In the genomic region with DNA sequence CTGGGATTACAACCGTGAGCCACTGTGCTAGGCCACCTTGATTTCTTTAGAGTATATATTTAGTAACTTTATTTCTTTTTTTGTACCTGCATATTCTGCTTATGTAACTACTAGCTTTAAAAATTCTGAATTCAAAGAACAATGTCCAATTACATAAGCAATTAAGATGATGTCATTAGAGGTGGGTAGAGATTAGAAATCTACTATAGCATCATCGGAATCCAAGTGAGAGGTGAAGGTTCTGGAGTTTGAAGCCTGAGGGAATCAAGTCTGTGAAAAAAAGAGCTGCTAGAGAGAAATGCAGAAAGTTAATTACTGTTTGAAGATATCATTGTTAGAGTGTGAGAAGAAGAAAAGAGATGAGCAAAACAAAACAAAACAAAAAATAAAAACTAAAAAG, we compare ENCODE assay signal across 8 cellular contexts.
"Had no signal": no experiment of that assay in that cellular context is flagged by ENCODE, and none has a peak within 500 bp of the region (broad histone marks: within the 10 kb centered on the region; RNA-seq: fewer than 3 reads in every experiment).

No MANE protein-coding gene starts in this region.

- FAIRE-seq: HTR-8/SVneo had no signal

- H3K9me3 ChIP-seq: HAP-1 had no signal

- H3K27ac ChIP-seq: GM23248, KMS-11 had no signal

- H3K36me3 ChIP-seq: HAP-1 had no signal

- H3K4me3 ChIP-seq: GM23248, HAP-1 had no signal

- DNase-seq: GM23248, GOT3, H7, KBM-7 had no signal

- H3K4me2 ChIP-seq: KMS-11 had no signal

- H3K9ac ChIP-seq: GM23248, KMS-11 had no signal

- H2AFZ ChIP-seq: GM23248 had no signal

- ATAC-seq: HCT116 had no signal
